ENCODE assay signal across 16 cellular contexts in the genomic region with DNA sequence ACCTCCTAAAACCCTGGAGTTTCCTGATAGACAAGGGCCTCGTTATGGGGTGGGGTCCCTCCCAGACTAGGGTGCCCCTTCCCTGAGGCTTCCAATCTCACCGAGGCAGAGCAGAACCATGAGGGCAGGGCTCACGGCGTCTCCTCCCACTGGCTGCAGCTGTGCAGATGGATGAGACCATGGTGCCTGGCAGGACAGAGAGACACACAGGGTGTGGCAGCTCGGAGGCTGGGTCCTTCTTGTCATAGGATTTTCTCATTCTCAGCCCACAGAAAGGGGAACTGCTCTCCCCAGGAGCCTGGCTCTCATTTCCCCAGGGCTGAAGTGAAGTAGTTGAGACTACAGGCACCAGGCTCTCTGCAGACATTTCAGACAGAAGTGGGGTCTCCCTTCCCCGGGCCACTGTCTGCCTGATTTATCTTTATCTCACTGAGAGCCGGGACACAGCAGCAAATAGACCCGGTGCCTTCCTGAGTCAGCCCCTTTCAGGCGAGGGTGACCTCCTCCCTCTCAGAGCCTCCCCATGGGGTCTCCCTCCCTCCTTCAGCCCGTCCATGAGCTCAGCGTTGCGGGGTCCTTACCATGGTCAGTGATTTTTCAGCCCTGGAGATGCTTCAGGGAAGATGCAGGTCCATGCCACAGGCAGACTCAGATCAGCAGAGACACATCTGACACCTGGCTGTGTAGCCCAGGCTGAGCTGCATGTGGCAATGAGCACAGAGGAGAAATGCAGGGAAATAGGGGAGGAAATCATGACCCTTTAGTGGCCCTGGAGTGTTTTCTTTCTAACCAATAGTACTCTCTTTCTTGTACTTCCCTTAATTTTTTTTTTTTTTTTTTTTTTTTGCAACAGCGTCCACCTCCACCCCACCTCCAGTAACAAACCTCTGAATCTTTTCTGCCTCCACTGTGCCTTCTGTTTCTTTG. TPM values are rescaled to one million over a fixed set of nuclear protein-coding genes. Genes with fewer than 3 reads are reported as not detected.
DNase-seq lines count a peak whose midpoint lies in the region; ATAC-seq, FAIRE-seq and TF ChIP-seq lines count a peak whose summit lies in the region.
"Had no signal": no experiment of that assay in that cellular context is flagged by ENCODE, and none has a peak within 500 bp of the region (broad histone marks: within the 10 kb centered on the region; RNA-seq: fewer than 3 reads in every experiment).

TSS of gene LILRA5 (minus strand) at position 731 of the 927 bp plus-strand sequence. CDS start at position 584, 147 bp downstream.

- H3K27ac Mint-ChIP-seq in natural killer cell: peak within 1 kb of the TSS in 1 of 2 donors; percentile 74
- H3K27ac Mint-ChIP-seq in activated T-cell treated with anti-CD3 and anti-CD28 coated beads, Interleukin-2, amount 50 U/mL, for 24 hours: no peak within 1 kb of the TSS
- H3K27ac Mint-ChIP-seq: activated naive CD4-positive, alpha-beta T cell treated with anti-CD3 and anti-CD28 coated beads, Interleukin-2, amount 10 ng/mL, durations not matched to agents 7 days and 5 days; type B pancreatic cell had no signal

- H3K4me1 Mint-ChIP-seq in natural killer cell: peaks cover 0 to 4% of the 10 kb centered on the region in 2 donors
- no peaks in the 10 kb centered on the region for H3K4me1 Mint-ChIP-seq in activated T-cell treated with anti-CD3 and anti-CD28 coated beads, Interleukin-2, amount 50 U/mL, for 24 hours (ENCODE audit: low read depth)
- H3K4me1 Mint-ChIP-seq: activated naive CD4-positive, alpha-beta T cell treated with anti-CD3 and anti-CD28 coated beads, Interleukin-2, amount 10 ng/mL, durations not matched to agents 7 days and 5 days had no signal

- no peaks in the 10 kb centered on the region for H3K79me2 ChIP-seq in OCI-LY3 (ENCODE audit: low read length)

- no peak for TF ChIP-seq CTCF in OCI-LY3 (IDR thresholded peaks at IDR 0.05; ENCODE audit: low read depth, low read length)
- no peak for TF ChIP-seq CTCF in natural killer cell (IDR thresholded peaks at IDR 0.05)

- no peak within 1 kb of the TSS for H3K9ac ChIP-seq in OCI-LY3 (ENCODE audit: low read length)

- no peaks in the 10 kb centered on the region for H3K9me3 Mint-ChIP-seq in natural killer cell
- H3K9me3 Mint-ChIP-seq in activated T-cell treated with anti-CD3 and anti-CD28 coated beads, Interleukin-2, amount 50 U/mL, for 24 hours: no peaks in the 10 kb centered on the region
- H3K9me3 Mint-ChIP-seq: activated naive CD4-positive, alpha-beta T cell treated with anti-CD3 and anti-CD28 coated beads, Interleukin-2, amount 10 ng/mL, durations not matched to agents 7 days and 5 days; type B pancreatic cell had no signal

- no peak within 1 kb of the TSS for H3K4me3 Mint-ChIP-seq in natural killer cell
- H3K4me3 Mint-ChIP-seq in activated T-cell treated with anti-CD3 and anti-CD28 coated beads, Interleukin-2, amount 50 U/mL, for 24 hours: no peak within 1 kb of the TSS
- H3K4me3 Mint-ChIP-seq: activated naive CD4-positive, alpha-beta T cell treated with anti-CD3 and anti-CD28 coated beads, Interleukin-2, amount 10 ng/mL, durations not matched to agents 7 days and 5 days; type B pancreatic cell had no signal

- peak within 1 kb of the TSS; percentile 67 for H3K4me2 ChIP-seq in OCI-LY3 (ENCODE audit: low read length)

- ATAC-seq in esophagus mucosa: peak; percentile 37
- peak; percentile 36 to 58 (median 38) for ATAC-seq in natural killer cell
- no peak for ATAC-seq in GM18873 (IDR thresholded peaks at IDR 0.05; ENCODE audit: low FRiP score, unreplicated experiment)

- no peak for FAIRE-seq in GM12891 (lab: Jason Lieb, UNC)
- FAIRE-seq: HTR-8/SVneo had no signal

- no peak within 1 kb of the TSS for H2AFZ ChIP-seq in OCI-LY3 (ENCODE audit: low read depth, low read length)

- H3K36me3 ChIP-seq in OCI-LY3 (replicated peaks; ENCODE audit: low read depth, low read length): no peaks in the 10 kb centered on the region
- H3K36me3 ChIP-seq: prostate gland had no signal

- no peak for TF ChIP-seq POLR2A in GM12891 (IDR thresholded peaks at IDR 0.05; ENCODE audit: low read depth, low read length)

- no peaks in the 10 kb centered on the region for H3K36me3 Mint-ChIP-seq in natural killer cell
- H3K36me3 Mint-ChIP-seq in activated T-cell treated with anti-CD3 and anti-CD28 coated beads, Interleukin-2, amount 50 U/mL, for 24 hours (ENCODE audit: low read depth): no peaks in the 10 kb centered on the region
- H3K36me3 Mint-ChIP-seq: activated naive CD4-positive, alpha-beta T cell treated with anti-CD3 and anti-CD28 coated beads, Interleukin-2, amount 10 ng/mL, durations not matched to agents 7 days and 5 days; type B pancreatic cell had no signal

- H3K27ac ChIP-seq in OCI-LY3 (ENCODE audit: low read length): no peak within 1 kb of the TSS
- H3K27ac ChIP-seq: prostate gland had no signal

- intact Hi-C loops in natural killer cell (cut with micrococcal nuclease): no loop called here

- H3K27me3 ChIP-seq in OCI-LY3 (ENCODE audit: low read depth, low read length): peaks cover 46% of the 10 kb centered on the region

- no peaks in the 10 kb centered on the region for H3K9me3 ChIP-seq in OCI-LY3 (ENCODE audit: insufficient read depth, low read length)
- H3K9me3 ChIP-seq: prostate gland had no signal

- peaks cover 12% of the 10 kb centered on the region for H3K4me1 ChIP-seq in OCI-LY3 (ENCODE audit: low read length)
- H3K4me1 ChIP-seq: prostate gland had no signal

- H3K27me3 Mint-ChIP-seq in natural killer cell (ENCODE audit: low read depth in 2 of 2): peaks cover 20 to 27% of the 10 kb centered on the region in 2 donors
- H3K27me3 Mint-ChIP-seq in activated T-cell treated with anti-CD3 and anti-CD28 coated beads, Interleukin-2, amount 50 U/mL, for 24 hours: peaks cover 28% of the 10 kb centered on the region

- H3K4me3 ChIP-seq in OCI-LY3 (ENCODE audit: low read length): peak within 1 kb of the TSS; percentile 43
- H3K4me3 ChIP-seq: prostate gland had no signal

- no peak for DNase-seq in GM12891 (ENCODE audit: insufficient read length, low spot score)
- no peak for DNase-seq in natural killer cell
- no peak for DNase-seq in stimulated activated naive CD4-positive, alpha-beta T cell treated with Interleukin-2 at 50 U/mL for 16 hours (lab: John Stamatoyannopoulos, UW)
- DNase-seq in activated T-cell treated with anti-CD3 and anti-CD28 coated beads, Interleukin-2, amount 50 U/mL, for 24 hours: no peak
- no peak for DNase-seq in DMS79 treated with DMSO at 0.1 percent for 48 hours (lab: John Stamatoyannopoulos, UW)
- DNase-seq: activated naive CD4-positive, alpha-beta T cell treated with anti-CD3 and anti-CD28 coated beads, Interleukin-2, amount 10 ng/mL, durations not matched to agents 7 days and 5 days; effector memory CD4-positive, alpha-beta T cell; NCI-H1092 treated with DMSO at 0.1 percent for 48 hours; NCI-H446 treated with DMSO at 0.1 percent for 48 hours had no signal

- H4K20me1 ChIP-seq in OCI-LY3 (ENCODE audit: insufficient read depth, low read length): no peaks in the 10 kb centered on the region

TF ChIP-seq in GM12891, 5 proteins besides CTCF, POLR2A, EP300 and RAD21:
- TF ChIP-seq TAF1 (IDR thresholded peaks at IDR 0.05; ENCODE audit: low read depth, low read length): no peak
- peak; percentile 83 for TF ChIP-seq SPI1 (IDR thresholded peaks at IDR 0.05; ENCODE audit: low read depth, low read length)
- TF ChIP-seq PAX5 (IDR thresholded peaks at IDR 0.05; ENCODE audit: insufficient read depth, low read length, severe bottlenecking): no peak
- TF ChIP-seq POU2F2 (IDR thresholded peaks at IDR 0.05; ENCODE audit: low read depth, low read length): no peak

RNA-seq across cellular contexts. Expression of gene LILRA5, which starts in this region (rescaled TPM):
- polyA plus RNA-seq in GM12891 (2012; ENCODE audit: low read depth, missing spikeins): not detected
- 0.64 TPM for total RNA-seq in esophagus mucosa
- 10 to 100 TPM in 2 of 3 donors, 1 to 10 TPM in 1; 3.4 to 22.3 (median 11.1) TPM for total RNA-seq in natural killer cell
- total RNA-seq: activated CD8-positive, alpha-beta memory T cell treated with anti-CD3 and anti-CD28 coated beads for 36 hours had no signal

Comparison
In these comparisons a context has a peak if more than half of its experiments do, and no peak if none do; other contexts are left out.
1. Peak in ATAC-seq in esophagus mucosa; RNA of the gene not detected or under 1 TPM.